24 cellular contexts compared by ENCODE assay signal in the genomic region with DNA sequence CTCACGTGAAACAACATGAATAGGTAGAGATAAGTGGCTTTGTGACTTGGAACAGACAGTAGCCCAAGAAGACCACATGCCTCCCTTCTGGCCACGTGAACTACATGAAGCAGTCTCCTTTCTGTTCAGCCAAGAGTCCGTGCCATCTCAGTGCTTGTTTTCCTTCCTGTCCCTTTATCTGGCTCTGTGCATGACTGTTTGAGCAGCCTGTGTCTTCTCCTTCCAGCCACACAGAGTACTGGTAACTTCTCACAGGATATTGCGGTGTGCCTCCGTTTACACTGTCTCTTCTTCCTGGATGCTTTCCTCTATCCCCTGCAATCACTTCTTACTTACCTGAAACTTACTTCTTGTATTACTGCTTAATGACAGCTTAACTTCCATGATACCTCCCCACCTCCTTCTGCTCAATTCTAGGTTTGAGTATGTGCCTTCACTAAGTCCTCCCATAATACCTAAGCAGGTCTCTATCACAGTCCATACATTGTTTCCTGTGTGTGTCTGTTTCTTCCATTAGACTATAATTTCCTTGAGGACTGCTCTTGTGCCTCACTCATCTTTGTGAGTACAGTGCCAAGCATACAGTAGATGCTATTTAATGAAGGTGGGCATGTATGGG.
DNase-seq lines count a peak whose midpoint lies in the region; ATAC-seq, FAIRE-seq and TF ChIP-seq lines count a peak whose summit lies in the region.
"Had no signal": no experiment of that assay in that cellular context is flagged by ENCODE, and none has a peak within 500 bp of the region (broad histone marks: within the 10 kb centered on the region; RNA-seq: fewer than 3 reads in every experiment).

No MANE protein-coding gene starts in this region.

- peaks cover 9% of the 10 kb centered on the region; the same call in 1 of the 2 replicates for H4K20me1 ChIP-seq in BLaER1

- POLR2A ChIA-PET in CD8-positive, alpha-beta memory T cell (lab: Charles Lee), result no interaction called here

- H3K27me3 ChIP-seq in BLaER1, result no peaks in the 10 kb centered on the region
- H3K27me3 ChIP-seq in CD8-positive, alpha-beta memory T cell (ENCODE audit: insufficient read depth, low read length, poor library complexity, severe bottlenecking), result no peaks in the 10 kb centered on the region

- peak; percentile 20 for ATAC-seq in activated CD8-positive, alpha-beta memory T cell treated with anti-CD3 and anti-CD28 coated beads, Interleukin-2, amount 10 ng/mL, durations not matched to agents 7 days and 5 days
- peak; percentile 64 for ATAC-seq in effector memory CD8-positive, alpha-beta T cell (replicated peaks)
- ATAC-seq in GM21360 (IDR thresholded peaks at IDR 0.05; ENCODE audit: unreplicated experiment), result no peak
- ATAC-seq: A549 had no signal

- FAIRE-seq in D721Med (lab: Jason Lieb, UNC), result peak; percentile 56
- FAIRE-seq: A549, G401.6, GM19239 had no signal

- peaks cover 42% of the 10 kb centered on the region for H3K4me1 ChIP-seq in BLaER1
- H3K4me1 ChIP-seq in CD8-positive, alpha-beta memory T cell (ENCODE audit: insufficient read depth, low read length), result no peaks in the 10 kb centered on the region
- H3K4me1 ChIP-seq: A549, Caco-2 had no signal

- H3K27me3 Mint-ChIP-seq in activated CD8-positive, alpha-beta memory T cell treated with anti-CD3 and anti-CD28 coated beads, Interleukin-2, amount 10 ng/mL, durations not matched to agents 7 days and 5 days, result peaks cover 32% of the 10 kb centered on the region
- H3K27me3 Mint-ChIP-seq in effector memory CD8-positive, alpha-beta T cell, result peaks cover 0 to 10% of the 10 kb centered on the region in 2 donors
- no peaks in the 10 kb centered on the region for H3K27me3 Mint-ChIP-seq in CD8-positive, alpha-beta memory T cell
- H3K27me3 Mint-ChIP-seq: B cell; CD4-positive, CD25-positive, alpha-beta regulatory T cell; IgD-negative memory B cell had no signal

- H3K4me3 Mint-ChIP-seq in activated CD8-positive, alpha-beta memory T cell treated with anti-CD3 and anti-CD28 coated beads, Interleukin-2, amount 10 ng/mL, durations not matched to agents 7 days and 5 days, result no peak overlapping the region
- H3K4me3 Mint-ChIP-seq in effector memory CD8-positive, alpha-beta T cell, result peak overlapping the region in 1 of 2 donors; percentile 4
- peak overlapping the region in 2 of 7 donors; percentile 2 to 6 for H3K4me3 Mint-ChIP-seq in CD8-positive, alpha-beta memory T cell
- H3K4me3 Mint-ChIP-seq: B cell; CD4-positive, CD25-positive, alpha-beta regulatory T cell; IgD-negative memory B cell had no signal

- CTCF ChIA-PET in activated CD8-positive, alpha-beta memory T cell treated with anti-CD3 and anti-CD28 coated beads, Interleukin-2, amount 10 ng/mL, durations not matched to agents 7 days and 5 days (lab: Charles Lee), result no interaction called here
- CTCF ChIA-PET in CD8-positive, alpha-beta memory T cell (lab: Charles Lee), result no interaction called here

- H3K36me3 Mint-ChIP-seq in activated CD8-positive, alpha-beta memory T cell treated with anti-CD3 and anti-CD28 coated beads, Interleukin-2, amount 10 ng/mL, durations not matched to agents 7 days and 5 days, result no peaks in the 10 kb centered on the region
- no peaks in the 10 kb centered on the region for H3K36me3 Mint-ChIP-seq in effector memory CD8-positive, alpha-beta T cell (ENCODE audit: insufficient read depth)
- peaks cover 0 to 4% (median 3%) of the 10 kb centered on the region in 3 donors for H3K36me3 Mint-ChIP-seq in CD8-positive, alpha-beta memory T cell
- H3K36me3 Mint-ChIP-seq: CD4-positive, CD25-positive, alpha-beta regulatory T cell had no signal

- no peak for TF ChIP-seq CTCF in D721Med (IDR thresholded peaks at IDR 0.05; ENCODE audit: insufficient read depth, missing control alignments)

- H3K9ac ChIP-seq in BLaER1, result 0 out of 2 replicates have a peak overlapping the region, but pooled peaks have one; percentile 9

- 0 out of 2 replicates have a peak, but pooled peaks cover 16% of the 10 kb centered on the region for H3K9me3 ChIP-seq in BLaER1
- H3K9me3 ChIP-seq in CD8-positive, alpha-beta memory T cell (ENCODE audit: low read length), result no peaks in the 10 kb centered on the region
- H3K9me3 ChIP-seq: A549, Caco-2 had no signal

- H3K27ac Mint-ChIP-seq in activated CD8-positive, alpha-beta memory T cell treated with anti-CD3 and anti-CD28 coated beads, Interleukin-2, amount 10 ng/mL, durations not matched to agents 7 days and 5 days, result no peak overlapping the region
- peak overlapping the region in 1 of 2 donors; percentile 14 for H3K27ac Mint-ChIP-seq in effector memory CD8-positive, alpha-beta T cell
- H3K27ac Mint-ChIP-seq in CD8-positive, alpha-beta memory T cell, result peak overlapping the region in 4 of 8 donors; percentile 17 to 61 (median 27)
- H3K27ac Mint-ChIP-seq: B cell; CD4-positive, CD25-positive, alpha-beta regulatory T cell had no signal

- H3K4me1 Mint-ChIP-seq in activated CD8-positive, alpha-beta memory T cell treated with anti-CD3 and anti-CD28 coated beads, Interleukin-2, amount 10 ng/mL, durations not matched to agents 7 days and 5 days, result peaks cover 13% of the 10 kb centered on the region
- peaks cover 0 to 15% of the 10 kb centered on the region in 2 donors for H3K4me1 Mint-ChIP-seq in effector memory CD8-positive, alpha-beta T cell (ENCODE audit: low read depth in 2 of 2)
- H3K4me1 Mint-ChIP-seq in CD8-positive, alpha-beta memory T cell, result peaks cover 6 to 18% (median 13%) of the 10 kb centered on the region in 3 donors

- H3K4me2 ChIP-seq in BLaER1, result peak overlapping the region; percentile 62
- H3K4me2 ChIP-seq: A549 had no signal

- no peak for DNase-seq in activated CD8-positive, alpha-beta memory T cell treated with anti-CD3 and anti-CD28 coated beads, Interleukin-2, amount 10 ng/mL, durations not matched to agents 7 days and 5 days
- DNase-seq in activated CD8-positive, alpha-beta memory T cell treated with anti-CD3 and anti-CD28 coated beads, Interleukin-2, amount 50 U/mL, for 48 hours, result no peak
- no peak for DNase-seq in D721Med (ENCODE audit: insufficient read length, low spot score)
- DNase-seq in effector memory CD8-positive, alpha-beta T cell, result no peak
- no peak for DNase-seq in CD8-positive, alpha-beta memory T cell
- DNase-seq: Caco-2; CD4-positive, CD25-positive, alpha-beta regulatory T cell; DMS153; MV-4-11; NCI-H1105 treated with DMSO at 0.1 percent for 48 hours; NCI-H2029 treated with DMSO at 0.1 percent for 48 hours; NCI-H226; NCI-H510A treated with DMSO at 0.1 percent for 48 hours; NCI-H748 treated with DMSO at 0.1 percent for 48 hours; SHP77 treated with DMSO at 0.1 percent for 48 hours had no signal

- no peak overlapping the region for H3K4me3 ChIP-seq in BLaER1
- H3K4me3 ChIP-seq in CD8-positive, alpha-beta memory T cell (ENCODE audit: low read length), result no peak overlapping the region
- H3K4me3 ChIP-seq: A549, SK-N-MC had no signal

- peaks cover 7% of the 10 kb centered on the region; the same call in 1 of the 2 replicates for H3K36me3 ChIP-seq in BLaER1
- no peaks in the 10 kb centered on the region for H3K36me3 ChIP-seq in CD8-positive, alpha-beta memory T cell (ENCODE audit: insufficient read depth, low read length)

- peak overlapping the region; percentile 52; the same call in 1 of the 2 replicates for H3K27ac ChIP-seq in BLaER1
- no peak overlapping the region for H3K27ac ChIP-seq in CD8-positive, alpha-beta memory T cell (ENCODE audit: low read depth, low read length)
- H3K27ac ChIP-seq: A549, RWPE1, SK-N-MC had no signal

- H3K9me3 Mint-ChIP-seq in activated CD8-positive, alpha-beta memory T cell treated with anti-CD3 and anti-CD28 coated beads, Interleukin-2, amount 10 ng/mL, durations not matched to agents 7 days and 5 days (ENCODE audit: low read depth), result no peaks in the 10 kb centered on the region
- peaks cover 0 to 2% of the 10 kb centered on the region in 2 donors for H3K9me3 Mint-ChIP-seq in effector memory CD8-positive, alpha-beta T cell
- H3K9me3 Mint-ChIP-seq in CD8-positive, alpha-beta memory T cell, result no peaks in the 10 kb centered on the region
